Comparison of ENCODE assay signal across 16 cellular contexts in the genomic region with DNA sequence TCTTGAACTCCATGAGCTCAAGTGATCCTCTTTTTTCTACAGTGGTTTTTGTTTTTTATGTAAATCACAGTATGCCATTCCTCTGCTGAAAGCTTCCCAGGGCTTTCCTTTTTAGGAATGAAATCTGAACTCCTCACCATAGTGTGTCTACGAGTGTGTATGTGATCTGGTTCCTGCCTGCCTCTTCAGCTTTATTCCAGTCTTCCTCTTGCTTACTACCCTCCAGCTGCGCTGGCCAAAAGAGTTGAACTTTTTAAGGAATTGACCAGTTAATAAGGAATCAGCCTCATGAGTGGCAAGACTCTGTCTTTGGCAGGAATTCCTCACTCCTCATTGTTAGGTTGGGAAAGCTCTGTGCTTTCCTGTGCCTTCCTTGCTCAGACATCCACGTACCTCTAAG. TPM values are rescaled to one million over a fixed set of nuclear protein-coding genes. Genes with fewer than 3 reads are reported as not detected.
DNase-seq lines count a peak whose midpoint lies in the region; ATAC-seq and TF ChIP-seq lines count a peak whose summit lies in the region.
"Had no signal": no experiment of that assay in that cellular context is flagged by ENCODE, and none has a peak within 500 bp of the region (broad histone marks: within the 10 kb centered on the region; RNA-seq: fewer than 3 reads in every experiment).

No MANE protein-coding gene starts in this region.

- peak overlapping the region; percentile 56 for H3K4me2 ChIP-seq in GM23338
- peak overlapping the region; percentile 7 for H3K4me2 ChIP-seq in neural progenitor cell

- no peaks in the 10 kb centered on the region for H3K9me3 ChIP-seq in CD4-positive, CD25-positive, alpha-beta regulatory T cell (ENCODE audit: control insufficient read depth in 2 of 2, low read length in 2 of 2)
- no peaks in the 10 kb centered on the region for H3K9me3 ChIP-seq in neural progenitor cell (ENCODE audit: low read depth)
- H3K9me3 ChIP-seq: right atrium auricular region had no signal

- H2AFZ ChIP-seq in GM23338: no peak overlapping the region
- no peak overlapping the region for H2AFZ ChIP-seq in neural progenitor cell (replicated peaks)

- H3K27ac ChIP-seq in CD4-positive, CD25-positive, alpha-beta regulatory T cell (ENCODE audit: insufficient read depth, low read length, poor library complexity, severe bottlenecking): peak overlapping the region; percentile 29
- H3K27ac ChIP-seq in GM23338 (ENCODE audit: low read depth) (peak overlapping the region; percentile 78), neural progenitor cell (peak overlapping the region; percentile 65)
- H3K27ac ChIP-seq: epithelial cell of prostate, right atrium auricular region had no signal

- no peaks in the 10 kb centered on the region for H3K27me3 ChIP-seq in CD4-positive, CD25-positive, alpha-beta regulatory T cell (ENCODE audit: control insufficient read depth, insufficient read depth, low read length)
- H3K27me3 ChIP-seq in GM23338 (ENCODE audit: insufficient read depth): no peaks in the 10 kb centered on the region
- H3K27me3 ChIP-seq in neural progenitor cell: no peaks in the 10 kb centered on the region
- H3K27me3 ChIP-seq: right atrium auricular region had no signal

- H3K9me3 Mint-ChIP-seq in CD4-positive, CD25-positive, alpha-beta regulatory T cell: no peaks in the 10 kb centered on the region
- H3K9me3 Mint-ChIP-seq in GM23338 (no peaks in the 10 kb centered on the region), brain (peaks cover 0 to 3% (median 0%) of the 10 kb centered on the region in 5 experiments), neural progenitor cell (no peaks in the 10 kb centered on the region)
- H3K9me3 Mint-ChIP-seq: nephron progenitor cell had no signal

- TF ChIP-seq CTCF in GM23338 (conservative IDR thresholded peaks at IDR 0.05; ENCODE audit: low read depth in 2 of 2) (no peak), brain (conservative IDR thresholded peaks at IDR 0.05) (no peak), neural progenitor cell (IDR thresholded peaks at IDR 0.05) (no peak)

- DNase-seq in CD4-positive, CD25-positive, alpha-beta regulatory T cell: no peak
- DNase-seq in GM23338 (ENCODE audit: low spot score): peak; percentile 52
- DNase-seq in neural progenitor cell (ENCODE audit: low spot score): no peak
- DNase-seq in germinal center (ENCODE audit: low spot score): no peak
- no peak for DNase-seq in occipital lobe (lab: John Stamatoyannopoulos, UW)
- DNase-seq: AML-193, DMS 273 treated with DMSO at 0.1 percent for 48 hours, HCEC 1CT, IMR-90, NCI-H69, nephron progenitor cell had no signal

- peaks cover 7% of the 10 kb centered on the region; the same call in 1 of the 2 replicates for H3F3A ChIP-seq in GM23338 (replicated peaks; ENCODE audit: low read depth)
- H3F3A ChIP-seq in neural progenitor cell (ENCODE audit: low read depth): peaks cover 20% of the 10 kb centered on the region

- H3K36me3 Mint-ChIP-seq in CD4-positive, CD25-positive, alpha-beta regulatory T cell: peaks cover 7% of the 10 kb centered on the region
- H3K36me3 Mint-ChIP-seq in GM23338 (ENCODE audit: low read depth): peaks cover 64% of the 10 kb centered on the region
- H3K36me3 Mint-ChIP-seq in brain: peaks cover 34% of the 10 kb centered on the region
- peaks cover 4% of the 10 kb centered on the region for H3K36me3 Mint-ChIP-seq in neural progenitor cell

- peaks cover 38% of the 10 kb centered on the region for H3K4me1 ChIP-seq in CD4-positive, CD25-positive, alpha-beta regulatory T cell (ENCODE audit: control insufficient read depth, insufficient read depth, low read length, poor library complexity, severe bottlenecking)
- H3K4me1 ChIP-seq in GM23338 (ENCODE audit: insufficient read depth) (peaks cover 29% of the 10 kb centered on the region), neural progenitor cell (peaks cover 12% of the 10 kb centered on the region)

- H3K9me2 ChIP-seq in GM23338 (ENCODE audit: insufficient read depth): no peaks in the 10 kb centered on the region

- H3K4me3 ChIP-seq in CD4-positive, CD25-positive, alpha-beta regulatory T cell (ENCODE audit: low read depth, low read length): no peak overlapping the region
- peak overlapping the region; percentile 12; the same call in 1 of the 2 replicates for H3K4me3 ChIP-seq in GM23338
- no peak overlapping the region for H3K4me3 ChIP-seq in neural progenitor cell
- H3K4me3 ChIP-seq: right atrium auricular region had no signal

- H4K20me1 ChIP-seq in GM23338 (replicated peaks; ENCODE audit: insufficient read depth): peaks cover 70% of the 10 kb centered on the region
- peaks cover 87% of the 10 kb centered on the region for H4K20me1 ChIP-seq in neural progenitor cell (ENCODE audit: low read depth)

- H3K27ac Mint-ChIP-seq in CD4-positive, CD25-positive, alpha-beta regulatory T cell: peak overlapping the region in 2 of 3 donors; percentile 78 to 85
- H3K27ac Mint-ChIP-seq in GM23338 (peak overlapping the region; percentile 96), brain (peak overlapping the region in 3 of 5 experiments; percentile 12 to 66 (median 56)), neural progenitor cell (no peak overlapping the region)
- H3K27ac Mint-ChIP-seq: nephron progenitor cell had no signal

- H3K4me3 Mint-ChIP-seq in CD4-positive, CD25-positive, alpha-beta regulatory T cell: peak overlapping the region in 2 of 4 donors; percentile 31 to 56
- H3K4me3 Mint-ChIP-seq in GM23338 (peak overlapping the region; percentile 41), brain (peak overlapping the region in 4 of 5 experiments; percentile 35 to 77 (median 41)), neural progenitor cell (no peak overlapping the region)
- H3K4me3 Mint-ChIP-seq: nephron progenitor cell had no signal

- peaks cover 37% of the 10 kb centered on the region for H3K36me3 ChIP-seq in CD4-positive, CD25-positive, alpha-beta regulatory T cell (ENCODE audit: control insufficient read depth, insufficient read depth, low read length)
- H3K36me3 ChIP-seq in GM23338 (ENCODE audit: insufficient read depth) (peaks cover 28% of the 10 kb centered on the region), neural progenitor cell (peaks cover 6% of the 10 kb centered on the region)

- H3K79me2 ChIP-seq in GM23338 (replicated peaks; ENCODE audit: insufficient read depth) (peaks cover 88% of the 10 kb centered on the region), neural progenitor cell (ENCODE audit: low read depth) (peaks cover 91% of the 10 kb centered on the region)

- no peaks in the 10 kb centered on the region for H3K27me3 Mint-ChIP-seq in CD4-positive, CD25-positive, alpha-beta regulatory T cell
- peaks cover 16% of the 10 kb centered on the region for H3K27me3 Mint-ChIP-seq in GM23338 (ENCODE audit: insufficient read depth, low read depth, poor library complexity)
- peaks cover 6% of the 10 kb centered on the region for H3K27me3 Mint-ChIP-seq in brain
- H3K27me3 Mint-ChIP-seq in neural progenitor cell (ENCODE audit: insufficient read depth, low read depth): no peaks in the 10 kb centered on the region

- no peak overlapping the region for H3K9ac ChIP-seq in neural progenitor cell

- peaks cover 12 to 52% (median 39%) of the 10 kb centered on the region in 4 donors for H3K4me1 Mint-ChIP-seq in CD4-positive, CD25-positive, alpha-beta regulatory T cell
- peaks cover 29% of the 10 kb centered on the region for H3K4me1 Mint-ChIP-seq in GM23338
- peaks cover 63% of the 10 kb centered on the region for H3K4me1 Mint-ChIP-seq in brain
- H3K4me1 Mint-ChIP-seq in neural progenitor cell: peaks cover 25% of the 10 kb centered on the region

- no peak for ATAC-seq in CD4-positive, CD25-positive, alpha-beta regulatory T cell (ENCODE audit: low read depth in 2 of 2)
- peak; percentile 1; the same call in 2 of the 3 replicates for ATAC-seq in GM23338
- no peak for ATAC-seq in GM19351 (IDR thresholded peaks at IDR 0.05; ENCODE audit: unreplicated experiment)

RNA-seq across cellular contexts. Expression of a gene that starts 4.0 kb away (rescaled TPM):
- 114 TPM for total RNA-seq in CD4-positive, CD25-positive, alpha-beta regulatory T cell
- polyA plus RNA-seq in CD4-positive, CD25-positive, alpha-beta regulatory T cell: 100 to 1,000 TPM; 239 to 287 (median 275) TPM
- total RNA-seq in GM23338 (2014; rRNA removed; shearing (Covaris generic)): 516 and 642 TPM in 2 replicates
- polyA plus RNA-seq in GM23338 (2016; fragmentation: Nextera tagmentation; extraction: Ambion mirVana): 269 and 287 TPM in 2 replicates
- polyA plus RNA-seq in brain (ENCODE audit: insufficient read depth, low read depth, low replicate concordance): 304 TPM
- total RNA-seq in neural progenitor cell (ENCODE audit: low replicate concordance): 365 and 456 TPM in 2 replicates
- 164 TPM for total RNA-seq in occipital lobe

RNA-seq across cellular contexts. Expression of a gene that starts 5.1 kb away (rescaled TPM):
- 7.0 TPM for total RNA-seq in CD4-positive, CD25-positive, alpha-beta regulatory T cell
- polyA plus RNA-seq in CD4-positive, CD25-positive, alpha-beta regulatory T cell: 10 to 100 TPM; 29.0 to 35.3 (median 32.7) TPM
- 6.5 and 8.6 TPM in 2 replicates for total RNA-seq in GM23338 (2014; rRNA removed; shearing (Covaris generic))
- 6.8 and 8.3 TPM in 2 replicates for polyA plus RNA-seq in GM23338 (2016; fragmentation: Nextera tagmentation; extraction: Ambion mirVana)
- polyA plus RNA-seq in brain (ENCODE audit: insufficient read depth, low read depth, low replicate concordance): 44.5 TPM
- total RNA-seq in neural progenitor cell (ENCODE audit: low replicate concordance): 3.9 and 8.2 TPM in 2 replicates
- 5.9 TPM for total RNA-seq in occipital lobe

RNA-seq across cellular contexts. Expression of a gene that starts 24.1 kb away (rescaled TPM):
- 30.3 TPM for total RNA-seq in CD4-positive, CD25-positive, alpha-beta regulatory T cell
- polyA plus RNA-seq in CD4-positive, CD25-positive, alpha-beta regulatory T cell: 10 to 100 TPM; 13.8 to 20.9 (median 17.7) TPM
- 45.8 and 47.3 TPM in 2 replicates for total RNA-seq in GM23338 (2014; rRNA removed; shearing (Covaris generic))
- polyA plus RNA-seq in GM23338 (2016; fragmentation: Nextera tagmentation; extraction: Ambion mirVana) (17.9 and 20.5 TPM in 2 replicates), brain (ENCODE audit: insufficient read depth, low read depth, low replicate concordance) (15.5 TPM)
- total RNA-seq in neural progenitor cell (ENCODE audit: low replicate concordance) (21.0 and 31.4 TPM in 2 replicates), occipital lobe (20.0 TPM)

RNA-seq across cellular contexts. Expression of a gene that starts 35.8 kb away (rescaled TPM):
- not detected for total RNA-seq in CD4-positive, CD25-positive, alpha-beta regulatory T cell
- polyA plus RNA-seq in CD4-positive, CD25-positive, alpha-beta regulatory T cell: not detected
- 0.47 and 0.73 TPM in 2 replicates for total RNA-seq in GM23338 (2014; rRNA removed; shearing (Covaris generic))
- polyA plus RNA-seq in GM23338 (2016; fragmentation: Nextera tagmentation; extraction: Ambion mirVana) (0.06 and 0.12 TPM in 2 replicates), brain (ENCODE audit: insufficient read depth, low read depth, low replicate concordance) (not detected)
- total RNA-seq in neural progenitor cell (ENCODE audit: low replicate concordance) (not detected in 2 replicates), occipital lobe (not detected)
- total RNA-seq: IMR-90, lung microvascular endothelial cell, right atrium auricular region had no signal
- polyA plus RNA-seq: IMR-90 had no signal

RNA-seq across cellular contexts. Expression of a gene that starts 46.1 kb away (rescaled TPM):
- total RNA-seq in CD4-positive, CD25-positive, alpha-beta regulatory T cell: 17.4 TPM
- polyA plus RNA-seq in CD4-positive, CD25-positive, alpha-beta regulatory T cell: 1 to 10 TPM in 2 of 4 donors, under 1 TPM in 2; 0.51 to 1.1 (median 0.95) TPM
- 13.8 and 16.5 TPM in 2 replicates for total RNA-seq in GM23338 (2014; rRNA removed; shearing (Covaris generic))
- polyA plus RNA-seq in GM23338 (2016; fragmentation: Nextera tagmentation; extraction: Ambion mirVana): 3.1 and 3.5 TPM in 2 replicates
- polyA plus RNA-seq in brain (ENCODE audit: insufficient read depth, low read depth, low replicate concordance): 19.7 TPM
- total RNA-seq in neural progenitor cell (ENCODE audit: low replicate concordance): 1.5 and 6.3 TPM in 2 replicates
- total RNA-seq in occipital lobe: 27.0 TPM
